ENCODE assay signal across 9 cellular contexts in genomic region chr11:44760917-44761545, GRCh38. TPM values are rescaled to one million over a fixed set of nuclear protein-coding genes. Genes with fewer than 3 reads are reported as not detected.
DNase-seq lines count a peak whose midpoint lies in the region; ATAC-seq, FAIRE-seq and TF ChIP-seq lines count a peak whose summit lies in the region.
"Had no signal": no experiment of that assay in that cellular context is flagged by ENCODE, and none has a peak within 500 bp of the region (broad histone marks: within the 10 kb centered on the region; RNA-seq: fewer than 3 reads in every experiment).

No MANE protein-coding gene starts in this region.

- no peaks in the 10 kb centered on the region for H3K79me2 ChIP-seq in endothelial cell of umbilical vein (ENCODE audit: control insufficient read depth, insufficient read depth, low read length)

- H3K4me1 ChIP-seq in endothelial cell of umbilical vein (ENCODE audit: control insufficient read depth, extremely low read depth, insufficient read depth, low read length) (peaks cover 33% of the 10 kb centered on the region), mucosa of descending colon (ENCODE audit: low read depth) (no peaks in the 10 kb centered on the region)

- ATAC-seq in mucosa of descending colon = peak; percentile 61
- no peak for ATAC-seq in HG02852 (IDR thresholded peaks at IDR 0.05; ENCODE audit: unreplicated experiment)

- in situ Hi-C loops in ACHN (cut with HindIII; ENCODE audit: low pct_ligation_motif_present, low pct_unique_long_range_greater_than_20kb, low sequenced_read_pairs) = no loop called here

- CTCF ChIA-PET in endothelial cell of umbilical vein (lab: Charles Lee) = interaction anchor here (0.6 to 2.2 kb wide), 13 partner anchors 10 to 166 kb away, joined by 3 to 11 read pairs (median 4); no protein-coding TSS in a partner anchor

- H2AFZ ChIP-seq in endothelial cell of umbilical vein (ENCODE audit: low read depth, low read length) = no peak overlapping the region

- peaks cover 0 to 11% of the 10 kb centered on the region in 2 experiments for H3K36me3 ChIP-seq in endothelial cell of umbilical vein (ENCODE audit: control insufficient read depth in 2 of 2, extremely low read depth in 1 of 2, insufficient read depth in 2 of 2, low read length in 2 of 2)
- H3K36me3 ChIP-seq in mucosa of descending colon (ENCODE audit: low read depth) = no peaks in the 10 kb centered on the region

- intact Hi-C loops in endothelial cell of umbilical vein (cut with micrococcal nuclease) (loop anchor here (5.0 kb wide), 1 partner anchor 386 kb away; the partner anchor contains the start of gene PRDM11), mucosa of descending colon (cut with DNase I, micrococcal nuclease) (no loop called here)

- BruUV-seq in endothelial cell of umbilical vein (replicated peaks; lab: Mats Ljungman, UMichigan) = no TSS peak

- TF ChIP-seq CTCF in endothelial cell of umbilical vein (IDR thresholded peaks at IDR 0.05; ENCODE audit: extremely low read depth in 1 of 2, insufficient read depth in 1 of 2, low read depth in 1 of 2, low read length in 2 of 2) (peak in 1 of 2 donors; percentile 21), mucosa of descending colon (IDR thresholded peaks at IDR 0.05) (no peak)

- no peaks in the 10 kb centered on the region for H3K27me3 ChIP-seq in endothelial cell of umbilical vein (ENCODE audit: control insufficient read depth in 2 of 2, insufficient read depth in 2 of 2, low read length in 2 of 2)

- no peak overlapping the region for H3K4me2 ChIP-seq in endothelial cell of umbilical vein (ENCODE audit: insufficient read depth, low read length)

- no peaks in the 10 kb centered on the region for H4K20me1 ChIP-seq in endothelial cell of umbilical vein (replicated peaks; ENCODE audit: control insufficient read depth, extremely low read depth, insufficient read depth, low read length)

- FAIRE-seq in endothelial cell of umbilical vein (lab: Jason Lieb, UNC) = peak; percentile 98
- FAIRE-seq: TTC549 had no signal

- POLR2A ChIA-PET in endothelial cell of umbilical vein (lab: Charles Lee) = interaction anchor here (1.4 kb wide), 1 partner anchor 13 kb away, joined by 4 read pairs; no protein-coding TSS in a partner anchor

- H3K9me1 ChIP-seq in endothelial cell of umbilical vein (replicated peaks; ENCODE audit: control insufficient read depth, extremely low read depth, insufficient read depth, low read length) = no peaks in the 10 kb centered on the region

- peak; percentile 63 for DNase-seq in ACHN
- peak; percentile 33 for DNase-seq in NCI-H460 (ENCODE audit: extremely low read depth, low read depth)
- DNase-seq in endothelial cell of umbilical vein (ENCODE audit: low read depth, low spot score) = peak; percentile 92
- peak in 1 of 3 donors; percentile 29 for DNase-seq in mucosa of descending colon
- DNase-seq in NCI-H526 (lab: John Stamatoyannopoulos, UW) = no peak
- DNase-seq in SKM-1 treated with dmso at 0.1 percent for 144 hours (lab: John Stamatoyannopoulos, UW; ENCODE audit: unreplicated experiment) = no peak
- DNase-seq in activated gamma-delta T cell (lab: John Stamatoyannopoulos, UW) = no peak

- TF ChIP-seq POLR2A in endothelial cell of umbilical vein (IDR thresholded peaks at IDR 0.05; ENCODE audit: low read depth, low read length) = no peak

- H3K9ac ChIP-seq in endothelial cell of umbilical vein (replicated peaks; ENCODE audit: extremely low read depth, insufficient read depth, low read length) = no peak overlapping the region

- dilution Hi-C loops in endothelial cell of umbilical vein (cut with MboI; ENCODE audit: extremely low pct_ligation_motif_present, low sequenced_read_pairs) = no loop called here

- H3K4me3 ChIP-seq in endothelial cell of umbilical vein (replicated peaks in 1 of 3; ENCODE audit: insufficient read depth in 1 of 3, low read depth in 1 of 3, low read length in 3 of 3) = no peak overlapping the region
- no peak overlapping the region for H3K4me3 ChIP-seq in mucosa of descending colon

- H3K9me3 ChIP-seq in endothelial cell of umbilical vein (replicated peaks; ENCODE audit: control insufficient read depth, insufficient read depth, low read length) = no peaks in the 10 kb centered on the region
- peaks cover 3% of the 10 kb centered on the region for H3K9me3 ChIP-seq in mucosa of descending colon

- peak overlapping the region; percentile 21 for H3K27ac ChIP-seq in endothelial cell of umbilical vein (ENCODE audit: insufficient read depth, low read depth, low read length)

TF ChIP-seq in endothelial cell of umbilical vein, 7 proteins besides CTCF, POLR2A, EP300 and RAD21:
- TF ChIP-seq POLR2AphosphoS5 (IDR thresholded peaks at IDR 0.05; ENCODE audit: insufficient read depth, low read depth, low read length) = no peak
- TF ChIP-seq JUN (IDR thresholded peaks at IDR 0.05; ENCODE audit: borderline replicate concordance, insufficient read depth, insufficient read length, low read depth) = peak; percentile 96
- TF ChIP-seq GATA2 (IDR thresholded peaks at IDR 0.05; ENCODE audit: insufficient read depth, insufficient read length, low read depth, low read length) = peak; percentile 81
- TF ChIP-seq FOS (IDR thresholded peaks at IDR 0.05; ENCODE audit: borderline replicate concordance, insufficient read depth, low read length) = peak; percentile 92
- TF ChIP-seq MYC (IDR thresholded peaks at IDR 0.05; ENCODE audit: low read depth, low read length) = no peak
- no peak for TF ChIP-seq EZH2 (IDR thresholded peaks at IDR 0.05; ENCODE audit: borderline replicate concordance, low read depth, low read length, severe bottlenecking)
- TF ChIP-seq, protein P1, sequence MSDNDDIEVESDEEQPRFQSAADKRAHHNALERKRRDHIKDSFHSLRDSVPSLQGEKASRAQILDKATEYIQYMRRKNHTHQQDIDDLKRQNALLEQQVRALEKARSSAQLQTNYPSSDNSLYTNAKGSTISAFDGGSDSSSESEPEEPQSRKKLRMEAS (IDR thresholded peaks at IDR 0.05; ENCODE audit: insufficient read depth, insufficient read length) = no peak

RNA-seq across cellular contexts. Expression of gene TSPAN18, which starts 34.3 kb away (rescaled TPM):
- not detected in 2 replicates for total RNA-seq in NCI-H460 (2014; rRNA removed; shearing (Covaris generic))
- polyA plus RNA-seq in NCI-H460 (2014; cell fraction: nucleus; rRNA removed) = not detected in 2 replicates
- total RNA-seq in endothelial cell of umbilical vein (65.3 and 118 TPM in 2 replicates), mucosa of descending colon (10 to 100 TPM in 1 of 3 donors, 1 to 10 TPM in 2; 3.6 to 63.2 (median 8.5) TPM)
- polyA plus RNA-seq in endothelial cell of umbilical vein = 32.0 and 32.2 TPM in 2 replicates
- polyA plus RNA-seq in endothelial cell of umbilical vein (2011; cell fraction: cytosol; rRNA removed) = 33.8 and 34.6 TPM in 2 replicates
- polyA plus RNA-seq in endothelial cell of umbilical vein (2011; cell fraction: nucleus; rRNA removed) = 35.4 and 41.3 TPM in 2 replicates
- 47.4 and 77.2 TPM in 2 replicates for polyA plus RNA-seq in endothelial cell of umbilical vein (2012)
- 36.1 and 38.9 TPM in 2 replicates for polyA minus RNA-seq in endothelial cell of umbilical vein
- not detected for polyA minus RNA-seq in endothelial cell of umbilical vein (2011; cell fraction: cytosol; rRNA and poly(A)+ RNA removed)
- 37.1 and 37.9 TPM in 2 replicates for polyA minus RNA-seq in endothelial cell of umbilical vein (2011; cell fraction: nucleus; rRNA and poly(A)+ RNA removed)

Comparison
In these comparisons a context has a peak if more than half of its experiments do, and no peak if none do; other contexts are left out.
1. DNase-seq: peak in ACHN (single experiment), NCI-H460 (single experiment) and endothelial cell of umbilical vein (single experiment); none in NCI-H526 (0 of 2), SKM-1 treated with dmso at 0.1 percent for 144 hours (single experiment) and activated gamma-delta T cell (single experiment).